Comparison of ENCODE assay signal across 9 cellular contexts in the genomic region with DNA sequence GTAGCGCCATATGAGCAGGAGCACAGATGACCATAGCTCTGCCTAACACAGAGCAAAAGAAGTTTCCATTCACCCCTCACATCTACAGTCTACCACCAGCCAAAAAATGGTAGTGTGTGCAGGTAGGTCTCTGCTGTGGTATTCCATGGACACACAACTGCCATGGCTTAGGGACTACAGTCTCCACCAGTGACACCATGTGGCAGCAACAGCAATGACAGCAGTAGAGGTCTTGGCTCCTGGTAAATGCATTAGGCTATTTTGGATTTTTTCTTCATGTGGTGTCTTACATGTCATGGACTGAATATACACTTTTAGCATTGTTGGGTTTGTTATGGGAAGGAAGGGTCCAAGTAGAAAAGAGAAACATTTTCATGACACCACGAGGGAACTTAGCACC.
DNase-seq lines count a peak whose midpoint lies in the region; ATAC-seq, FAIRE-seq and TF ChIP-seq lines count a peak whose summit lies in the region.
"Had no signal": no experiment of that assay in that cellular context is flagged by ENCODE, and none has a peak within 500 bp of the region (broad histone marks: within the 10 kb centered on the region; RNA-seq: fewer than 3 reads in every experiment).

No MANE protein-coding gene starts in this region.

- peak; percentile 68 for ATAC-seq in GM19452 (IDR thresholded peaks at IDR 0.05; ENCODE audit: unreplicated experiment)

- no peak overlapping the region for H3K4me3 Mint-ChIP-seq in CD8-positive, alpha-beta memory T cell
- H3K4me3 Mint-ChIP-seq: activated naive CD4-positive, alpha-beta T cell treated with anti-CD3 and anti-CD28 coated beads, Interleukin-2, amount 50 U/mL, for 24 hours had no signal

- FAIRE-seq in GM12891 (lab: Jason Lieb, UNC) = no peak

- H3K9me3 ChIP-seq in CD8-positive, alpha-beta memory T cell (ENCODE audit: low read length) = no peaks in the 10 kb centered on the region

- H3K27me3 ChIP-seq in KMS-11 (ENCODE audit: insufficient read depth, low read depth) = no peaks in the 10 kb centered on the region
- H3K27me3 ChIP-seq in CD8-positive, alpha-beta memory T cell (ENCODE audit: insufficient read depth, low read length, poor library complexity, severe bottlenecking) = no peaks in the 10 kb centered on the region

- H3K79me2 ChIP-seq in KMS-11 (ENCODE audit: insufficient read depth, low read depth) = no peaks in the 10 kb centered on the region

- no peak overlapping the region for H3K27ac Mint-ChIP-seq in CD8-positive, alpha-beta memory T cell
- H3K27ac Mint-ChIP-seq: activated naive CD4-positive, alpha-beta T cell treated with anti-CD3 and anti-CD28 coated beads, Interleukin-2, amount 50 U/mL, for 24 hours had no signal

- H3K4me3 ChIP-seq in AG10803 (ENCODE audit: low read length) (no peak overlapping the region), KMS-11 (IDR thresholded peaks at IDR 0.05; ENCODE audit: insufficient read depth, low read depth, low read length) (no peak overlapping the region), fibroblast of mammary gland (ENCODE audit: control insufficient read depth, low read depth, low read length) (no peak overlapping the region)
- no peak overlapping the region for H3K4me3 ChIP-seq in CD8-positive, alpha-beta memory T cell (ENCODE audit: low read length)

- no peaks in the 10 kb centered on the region for H3K36me3 Mint-ChIP-seq in CD8-positive, alpha-beta memory T cell
- H3K36me3 Mint-ChIP-seq: activated naive CD4-positive, alpha-beta T cell treated with anti-CD3 and anti-CD28 coated beads, Interleukin-2, amount 50 U/mL, for 24 hours had no signal

- no peak for TF ChIP-seq POLR2A in GM12891 (IDR thresholded peaks at IDR 0.05; ENCODE audit: low read depth, low read length)

- H3K9ac ChIP-seq in KMS-11 = no peak overlapping the region

- POLR2A ChIA-PET in CD8-positive, alpha-beta memory T cell (lab: Charles Lee) = no interaction called here

- no peaks in the 10 kb centered on the region for H3K4me1 ChIP-seq in KMS-11 (ENCODE audit: low read depth, poor library complexity, severe bottlenecking)
- no peaks in the 10 kb centered on the region for H3K4me1 ChIP-seq in CD8-positive, alpha-beta memory T cell (ENCODE audit: insufficient read depth, low read length)

- H3K9me3 Mint-ChIP-seq in CD8-positive, alpha-beta memory T cell = no peaks in the 10 kb centered on the region
- H3K9me3 Mint-ChIP-seq: activated naive CD4-positive, alpha-beta T cell treated with anti-CD3 and anti-CD28 coated beads, Interleukin-2, amount 50 U/mL, for 24 hours had no signal

- no peaks in the 10 kb centered on the region for H3K36me3 ChIP-seq in KMS-11 (ENCODE audit: insufficient read depth)
- H3K36me3 ChIP-seq in CD8-positive, alpha-beta memory T cell (ENCODE audit: insufficient read depth, low read length) = no peaks in the 10 kb centered on the region

- no peak overlapping the region for H2AFZ ChIP-seq in KMS-11 (ENCODE audit: low read depth)

- H3K27me3 Mint-ChIP-seq in CD8-positive, alpha-beta memory T cell = peaks cover 0 to 21% of the 10 kb centered on the region in 2 donors

- no peaks in the 10 kb centered on the region for H4K20me1 ChIP-seq in KMS-11 (ENCODE audit: insufficient read depth)

- no peak for DNase-seq in AG10803 (ENCODE audit: low read depth)
- DNase-seq in fibroblast of mammary gland (ENCODE audit: low read depth) = peak; percentile 26
- no peak for DNase-seq in occipital lobe (lab: John Stamatoyannopoulos, UW)
- DNase-seq in CD8-positive, alpha-beta memory T cell = no peak
- DNase-seq in GM12891 (ENCODE audit: insufficient read length, low spot score) = no peak
- DNase-seq in activated naive CD4-positive, alpha-beta T cell treated with anti-CD3 and anti-CD28 coated beads, Interleukin-2, amount 50 U/mL, for 16 hours = no peak

- CTCF ChIA-PET in CD8-positive, alpha-beta memory T cell (lab: Charles Lee) = no interaction called here

- no peaks in the 10 kb centered on the region for H3K4me1 Mint-ChIP-seq in CD8-positive, alpha-beta memory T cell
- H3K4me1 Mint-ChIP-seq: activated naive CD4-positive, alpha-beta T cell treated with anti-CD3 and anti-CD28 coated beads, Interleukin-2, amount 50 U/mL, for 24 hours had no signal

- H3K27ac ChIP-seq in KMS-11 = no peak overlapping the region
- H3K27ac ChIP-seq in CD8-positive, alpha-beta memory T cell (ENCODE audit: low read depth, low read length) = no peak overlapping the region

- H3K4me2 ChIP-seq in KMS-11 = no peak overlapping the region

- TF ChIP-seq CTCF in AG10803 (conservative IDR thresholded peaks at IDR 0.05; ENCODE audit: low read length) = peak; percentile 37
- TF ChIP-seq CTCF in KMS-11 (conservative IDR thresholded peaks at IDR 0.05; ENCODE audit: low read depth, low read length) = peak; percentile 48
- peak; percentile 39 for TF ChIP-seq CTCF in fibroblast of mammary gland (conservative IDR thresholded peaks at IDR 0.05; ENCODE audit: control insufficient read depth, insufficient read depth, low read depth, low read length)

TF ChIP-seq in GM12891, 5 proteins besides CTCF, POLR2A, EP300 and RAD21:
- no peak for TF ChIP-seq POLR2AphosphoS5 (IDR thresholded peaks at IDR 0.05; ENCODE audit: low read depth, low read length)
- no peak for TF ChIP-seq SPI1 (IDR thresholded peaks at IDR 0.05; ENCODE audit: low read depth, low read length)
- no peak for TF ChIP-seq PAX5 (IDR thresholded peaks at IDR 0.05; ENCODE audit: insufficient read depth, low read length, severe bottlenecking)
- no peak for TF ChIP-seq POU2F2 (IDR thresholded peaks at IDR 0.05; ENCODE audit: low read depth, low read length)
- no peak for TF ChIP-seq TAF1 (IDR thresholded peaks at IDR 0.05; ENCODE audit: low read depth, low read length)
